In genomic region chr17:59026176-59026939, GRCh38 we compare ENCODE assay signal across 22 cellular contexts.
DNase-seq lines count a peak whose midpoint lies in the region; ATAC-seq, FAIRE-seq and TF ChIP-seq lines count a peak whose summit lies in the region.
"Had no signal": no experiment of that assay in that cellular context is flagged by ENCODE, and none has a peak within 500 bp of the region (broad histone marks: within the 10 kb centered on the region; RNA-seq: fewer than 3 reads in every experiment).

No MANE protein-coding gene starts in this region.

- no peak for DNase-seq in CD4-positive, alpha-beta memory T cell
- no peak for DNase-seq in HTR-8/SVneo (ENCODE audit: insufficient read length, low spot score)
- DNase-seq in effector memory CD8-positive, alpha-beta T cell, result no peak
- DNase-seq in neural progenitor cell (ENCODE audit: low spot score), result no peak
- DNase-seq in HepG2 (ENCODE audit: low spot score), result no peak
- no peak for DNase-seq in activated CD4-positive, alpha-beta T cell treated with anti-CD3 and anti-CD28 coated beads, Interleukin-2, amount 50 U/mL, for 4 hours
- no peak for DNase-seq in AG08395 (ENCODE audit: low spot score)
- DNase-seq in frontal cortex (ENCODE audit: low spot score in 2 of 2), result no peak
- DNase-seq: activated CD4-positive, alpha-beta T cell treated with anti-CD3 and anti-CD28 coated beads for 36 hours; activated naive CD8-positive, alpha-beta T cell treated with anti-CD3 and anti-CD28 coated beads, Interleukin-2, amount 10 ng/mL, durations not matched to agents 7 days and 5 days; activated T-cell treated with anti-CD3 and anti-CD28 coated beads, Interleukin-2, amount 50 U/mL, for 1 hour; effector memory CD4-positive, alpha-beta T cell; foreskin fibroblast; MM.1S; mucosa of descending colon; NCI-H187 treated with DMSO at 0.1 percent for 48 hours; NCI-H524; occipital lobe; OCI-M1 had no signal

- no peak overlapping the region for H3K4me3 ChIP-seq in CD4-positive, alpha-beta memory T cell (ENCODE audit: low read length in 2 of 2)
- no peak overlapping the region for H3K4me3 ChIP-seq in neural progenitor cell
- H3K4me3 ChIP-seq in HepG2 (replicated peaks in 1 of 3; ENCODE audit: insufficient read depth in 1 of 3, low read depth in 2 of 3, low read length in 3 of 3), result no peak overlapping the region
- H3K4me3 ChIP-seq: mucosa of descending colon, SK-N-MC had no signal

- H3K4me3 Mint-ChIP-seq in CD4-positive, alpha-beta memory T cell, result no peak overlapping the region
- H3K4me3 Mint-ChIP-seq in effector memory CD8-positive, alpha-beta T cell, result no peak overlapping the region
- no peak overlapping the region for H3K4me3 Mint-ChIP-seq in neural progenitor cell
- H3K4me3 Mint-ChIP-seq: activated CD4-positive, alpha-beta T cell treated with anti-CD3 and anti-CD28 coated beads for 36 hours; activated naive CD8-positive, alpha-beta T cell treated with anti-CD3 and anti-CD28 coated beads, Interleukin-2, amount 10 ng/mL, durations not matched to agents 7 days and 5 days had no signal

- no peak for ATAC-seq in effector memory CD8-positive, alpha-beta T cell (replicated peaks)
- ATAC-seq in HepG2, result no peak
- ATAC-seq: activated CD4-positive, alpha-beta T cell treated with anti-CD3 and anti-CD28 coated beads for 36 hours; mucosa of descending colon had no signal

- TF ChIP-seq CTCF in neural progenitor cell (IDR thresholded peaks at IDR 0.05) (no peak), HepG2 (CRISPR knock-in tag; IDR thresholded peaks at IDR 0.05) (no peak)

- H3K4me1 ChIP-seq in CD4-positive, alpha-beta memory T cell (ENCODE audit: insufficient read depth, low read length), result no peaks in the 10 kb centered on the region
- no peaks in the 10 kb centered on the region for H3K4me1 ChIP-seq in neural progenitor cell
- H3K4me1 ChIP-seq in HepG2 (ENCODE audit: insufficient read depth, low read length), result no peaks in the 10 kb centered on the region

- H3K9me3 ChIP-seq in CD4-positive, alpha-beta memory T cell (ENCODE audit: control insufficient read depth in 1 of 2, low read length in 2 of 2), result no peaks in the 10 kb centered on the region
- no peaks in the 10 kb centered on the region for H3K9me3 ChIP-seq in neural progenitor cell (ENCODE audit: low read depth)
- H3K9me3 ChIP-seq in HepG2 (ENCODE audit: low read length), result no peaks in the 10 kb centered on the region
- H3K9me3 ChIP-seq: mucosa of descending colon had no signal

- H3K79me2 ChIP-seq in neural progenitor cell (ENCODE audit: low read depth) (no peaks in the 10 kb centered on the region), HepG2 (ENCODE audit: insufficient read depth, low read length) (no peaks in the 10 kb centered on the region)

- no peak overlapping the region for H3K9ac ChIP-seq in neural progenitor cell
- H3K9ac ChIP-seq in HepG2 (ENCODE audit: insufficient read depth, low read depth, low read length), result no peak overlapping the region

- H3K4me2 ChIP-seq in neural progenitor cell (no peak overlapping the region), HepG2 (ENCODE audit: low read depth, low read length) (no peak overlapping the region)

- no peaks in the 10 kb centered on the region for H3K27me3 ChIP-seq in CD4-positive, alpha-beta memory T cell (ENCODE audit: insufficient read depth, low read length)
- H3K27me3 ChIP-seq in neural progenitor cell (no peaks in the 10 kb centered on the region), HepG2 (ENCODE audit: control insufficient read depth in 1 of 2, insufficient read depth in 2 of 2, low read length in 2 of 2) (no peaks in the 10 kb centered on the region)

- POLR2A ChIA-PET in CD4-positive, alpha-beta memory T cell (lab: Charles Lee; ENCODE audit: partially characterized antibody), result no interaction called here
- POLR2A ChIA-PET in HepG2 (lab: Yijun Ruan, JAX), result no interaction called here

- peaks cover 4% of the 10 kb centered on the region for H3F3A ChIP-seq in neural progenitor cell (ENCODE audit: low read depth)

- in situ Hi-C loops in HepG2 (cut with HindIII; ENCODE audit: extremely low pct_ligation_motif_present, low pct_unique_long_range_greater_than_20kb), result no loop called here

- no peak overlapping the region for H3K27ac ChIP-seq in CD4-positive, alpha-beta memory T cell (ENCODE audit: low read depth, low read length)
- H3K27ac ChIP-seq in neural progenitor cell, result peak overlapping the region; percentile 16
- no peak overlapping the region for H3K27ac ChIP-seq in HepG2 (ENCODE audit: extremely low read length, insufficient read depth, low read length)
- H3K27ac ChIP-seq: SK-N-MC had no signal

- TF ChIP-seq EP300 in HepG2 (IDR thresholded peaks at IDR 0.05; ENCODE audit: low read depth in 2 of 2, low read length in 2 of 2), result no peak
- no peak for TF ChIP-seq EP300 in HepG2 (CRISPR knock-in tag; IDR thresholded peaks at IDR 0.05; ENCODE audit: borderline replicate concordance)

- CTCF ChIA-PET in CD4-positive, alpha-beta memory T cell (lab: Charles Lee; ENCODE audit: partially characterized antibody), result no interaction called here
- CTCF ChIA-PET in HepG2 (lab: Yijun Ruan, JAX; ENCODE audit: low intra/inter-chr PET ratio, low total read pairs), result no interaction called here

- H3K9me3 Mint-ChIP-seq in CD4-positive, alpha-beta memory T cell, result peaks cover 0 to under 1% (median 0%) of the 10 kb centered on the region in 8 donors
- H3K9me3 Mint-ChIP-seq in effector memory CD8-positive, alpha-beta T cell, result no peaks in the 10 kb centered on the region
- H3K9me3 Mint-ChIP-seq in neural progenitor cell, result no peaks in the 10 kb centered on the region
- H3K9me3 Mint-ChIP-seq: activated naive CD8-positive, alpha-beta T cell treated with anti-CD3 and anti-CD28 coated beads, Interleukin-2, amount 10 ng/mL, durations not matched to agents 7 days and 5 days had no signal

- no peak for TF ChIP-seq POLR2A in HepG2 (IDR thresholded peaks at IDR 0.05; ENCODE audit: insufficient read depth in 1 of 2, low read depth in 2 of 2, low read length in 2 of 2)

- FAIRE-seq in HTR-8/SVneo (lab: Jason Lieb, UNC), result peak; percentile 46
- FAIRE-seq in HepG2 (lab: Jason Lieb, UNC), result no peak
- no peak for FAIRE-seq in frontal cortex (lab: Jason Lieb, UNC)
- FAIRE-seq: bronchial epithelial cell, G401.6 had no signal

- peaks cover 14 to 28% of the 10 kb centered on the region in 2 donors for H3K36me3 Mint-ChIP-seq in CD4-positive, alpha-beta memory T cell
- H3K36me3 Mint-ChIP-seq in effector memory CD8-positive, alpha-beta T cell (ENCODE audit: insufficient read depth), result peaks cover 13% of the 10 kb centered on the region
- H3K36me3 Mint-ChIP-seq in neural progenitor cell, result peaks cover 12% of the 10 kb centered on the region

- H2AFZ ChIP-seq in neural progenitor cell (replicated peaks), result no peak overlapping the region
- H2AFZ ChIP-seq in HepG2 (ENCODE audit: low read length), result no peak overlapping the region

- intact Hi-C loops in CD4-positive, alpha-beta memory T cell (cut with micrococcal nuclease), result no loop called here
- intact Hi-C loops in HepG2 (cut with micrococcal nuclease; ENCODE audit: unreplicated experiment), result no loop called here

- no TSS peak for BruUV-seq in HepG2 (replicated peaks; lab: Mats Ljungman, UMichigan)

- no peaks in the 10 kb centered on the region for H3K27me3 Mint-ChIP-seq in CD4-positive, alpha-beta memory T cell
- H3K27me3 Mint-ChIP-seq in effector memory CD8-positive, alpha-beta T cell, result no peaks in the 10 kb centered on the region
- H3K27me3 Mint-ChIP-seq in neural progenitor cell (ENCODE audit: insufficient read depth, low read depth), result no peaks in the 10 kb centered on the region
- H3K27me3 Mint-ChIP-seq: activated CD4-positive, alpha-beta T cell treated with anti-CD3 and anti-CD28 coated beads for 36 hours; activated naive CD8-positive, alpha-beta T cell treated with anti-CD3 and anti-CD28 coated beads, Interleukin-2, amount 10 ng/mL, durations not matched to agents 7 days and 5 days had no signal

- H3K4me1 Mint-ChIP-seq in CD4-positive, alpha-beta memory T cell, result peaks cover 0 to 2% (median under 1%) of the 10 kb centered on the region in 4 donors
- peaks cover 0 to 12% of the 10 kb centered on the region in 2 donors for H3K4me1 Mint-ChIP-seq in effector memory CD8-positive, alpha-beta T cell (ENCODE audit: low read depth in 2 of 2)
- no peaks in the 10 kb centered on the region for H3K4me1 Mint-ChIP-seq in neural progenitor cell
- H3K4me1 Mint-ChIP-seq: activated naive CD8-positive, alpha-beta T cell treated with anti-CD3 and anti-CD28 coated beads, Interleukin-2, amount 10 ng/mL, durations not matched to agents 7 days and 5 days had no signal

- TF ChIP-seq RAD21 in HepG2 (CRISPR knock-in tag; IDR thresholded peaks at IDR 0.05), result no peak

- peaks cover 12% of the 10 kb centered on the region for H3K36me3 ChIP-seq in CD4-positive, alpha-beta memory T cell (ENCODE audit: insufficient read depth, low read length)
- H3K36me3 ChIP-seq in neural progenitor cell (peaks cover 6% of the 10 kb centered on the region), HepG2 (replicated peaks in 1 of 2; ENCODE audit: control insufficient read depth in 1 of 2, insufficient read depth in 2 of 2, low read length in 2 of 2) (peaks cover 6 to 23% of the 10 kb centered on the region in 2 experiments)

- H4K20me1 ChIP-seq in neural progenitor cell (ENCODE audit: low read depth), result no peaks in the 10 kb centered on the region
- H4K20me1 ChIP-seq in HepG2 (ENCODE audit: insufficient read depth, low read length), result no peaks in the 10 kb centered on the region

- WGBS in HepG2 (ENCODE audit: low lambda C conversion rate), result 97% methylated on average over 1 of the region's 1 CpG

- peak overlapping the region; percentile 5 to 68 (median 31) for H3K27ac Mint-ChIP-seq in CD4-positive, alpha-beta memory T cell
- H3K27ac Mint-ChIP-seq in effector memory CD8-positive, alpha-beta T cell, result peak overlapping the region; percentile 6 to 82
- no peak overlapping the region for H3K27ac Mint-ChIP-seq in neural progenitor cell
- H3K27ac Mint-ChIP-seq: activated CD4-positive, alpha-beta T cell treated with anti-CD3 and anti-CD28 coated beads for 36 hours; activated naive CD8-positive, alpha-beta T cell treated with anti-CD3 and anti-CD28 coated beads, Interleukin-2, amount 10 ng/mL, durations not matched to agents 7 days and 5 days had no signal

TF ChIP-seq in HepG2, 621 proteins besides CTCF, POLR2A, EP300 and RAD21 (continues in another document):
- no peak for TF ChIP-seq ZNF782 (CRISPR knock-in tag; IDR thresholded peaks at IDR 0.05; ENCODE audit: borderline replicate concordance)
- no peak for TF ChIP-seq GABPB1 (CRISPR knock-in tag; IDR thresholded peaks at IDR 0.05)
- TF ChIP-seq ARNT2 (CRISPR knock-in tag; IDR thresholded peaks at IDR 0.05; ENCODE audit: low read depth), result no peak
- no peak for TF ChIP-seq ZNF205 (CRISPR knock-in tag; IDR thresholded peaks at IDR 0.05)
